In genomic region chr19:2325261-2326046, GRCh38 we compare ENCODE assay signal across 1 cellular context.
TF ChIP-seq lines count a peak whose summit lies in the region.

No MANE protein-coding gene starts in this region.

TF ChIP-seq in endothelial cell of umbilical vein, 7 proteins besides CTCF, POLR2A, EP300 and RAD21:
- TF ChIP-seq FOS (IDR thresholded peaks at IDR 0.05; ENCODE audit: borderline replicate concordance, insufficient read depth, low read length), result no peak
- TF ChIP-seq JUN (IDR thresholded peaks at IDR 0.05; ENCODE audit: borderline replicate concordance, insufficient read depth, insufficient read length, low read depth), result no peak
- no peak for TF ChIP-seq MYC (IDR thresholded peaks at IDR 0.05; ENCODE audit: low read depth, low read length)
- no peak for TF ChIP-seq EZH2 (IDR thresholded peaks at IDR 0.05; ENCODE audit: borderline replicate concordance, low read depth, low read length, severe bottlenecking)
- TF ChIP-seq GATA2 (IDR thresholded peaks at IDR 0.05; ENCODE audit: insufficient read depth, insufficient read length, low read depth, low read length), result no peak
- no peak for TF ChIP-seq POLR2AphosphoS5 (IDR thresholded peaks at IDR 0.05; ENCODE audit: insufficient read depth, low read depth, low read length)
- no peak for TF ChIP-seq MAX (IDR thresholded peaks at IDR 0.05; ENCODE audit: insufficient read depth, insufficient read length)
